In genomic region chr14:38605193-38606114, GRCh38 we compare ENCODE assay signal across 19 cellular contexts.
DNase-seq lines count a peak whose midpoint lies in the region; ATAC-seq, FAIRE-seq and TF ChIP-seq lines count a peak whose summit lies in the region.
"Had no signal": no experiment of that assay in that cellular context is flagged by ENCODE, and none has a peak within 500 bp of the region (broad histone marks: within the 10 kb centered on the region; RNA-seq: fewer than 3 reads in every experiment).

No MANE protein-coding gene starts in this region.

- no peaks in the 10 kb centered on the region for H3K27me3 ChIP-seq in upper lobe of right lung

- no peak for FAIRE-seq in D721Med (lab: Jason Lieb, UNC)
- FAIRE-seq: GM12891, keratinocyte had no signal

- intact Hi-C loops in upper lobe of right lung (cut with DNase I), result no loop called here

- H3K27ac ChIP-seq in upper lobe of right lung, result no peak overlapping the region

- TF ChIP-seq CTCF in D721Med (IDR thresholded peaks at IDR 0.05; ENCODE audit: insufficient read depth, missing control alignments) (peak; percentile 29), LNCaP clone FGC (IDR thresholded peaks at IDR 0.05; ENCODE audit: control insufficient read depth, extremely low read depth, insufficient read depth) (peak; percentile 24; the same call in 1 of the 2 replicates), cardiac fibroblast (IDR thresholded peaks at IDR 0.05; ENCODE audit: low read depth, low read length) (no peak), upper lobe of right lung (IDR thresholded peaks at IDR 0.05) (no peak)

- H3K4me3 ChIP-seq in LNCaP clone FGC (ENCODE audit: low read depth, low read length) (no peak overlapping the region), cardiac fibroblast (replicated peaks in 1 of 2; ENCODE audit: low read depth in 2 of 2, low read length in 2 of 2) (no peak overlapping the region), upper lobe of right lung (no peak overlapping the region)

- no peak for ATAC-seq in upper lobe of right lung
- ATAC-seq in HG03565 (IDR thresholded peaks at IDR 0.05; ENCODE audit: unreplicated experiment), result no peak
- ATAC-seq: activated naive CD8-positive, alpha-beta T cell treated with anti-CD3 and anti-CD28 coated beads, Interleukin-2, amount 50 U/mL, for 24 hours; activated T-cell treated with anti-CD3 and anti-CD28 coated beads, Interleukin-2, amount 50 U/mL, for 72 hours had no signal

- H3K4me1 ChIP-seq in upper lobe of right lung, result no peaks in the 10 kb centered on the region

- H3K36me3 ChIP-seq in upper lobe of right lung, result no peaks in the 10 kb centered on the region

- DNase-seq in D721Med (ENCODE audit: insufficient read length, low spot score), result no peak
- DNase-seq in LNCaP clone FGC (ENCODE audit: low read depth), result no peak
- peak; percentile 2 to 11 for DNase-seq in cardiac fibroblast (ENCODE audit: low read depth in 2 of 2)
- DNase-seq in lung microvascular endothelial cell (ENCODE audit: low read depth in 2 of 2), result peak; percentile 10 to 19
- no peak for DNase-seq in upper lobe of right lung
- DNase-seq in NK-92 (lab: John Stamatoyannopoulos, UW; ENCODE audit: unreplicated experiment), result no peak
- no peak for DNase-seq in NCI-H82 (lab: John Stamatoyannopoulos, UW)
- DNase-seq: activated CD4-positive, alpha-beta memory T cell treated with anti-CD3 and anti-CD28 coated beads for 36 hours; activated naive CD8-positive, alpha-beta T cell treated with anti-CD3 and anti-CD28 coated beads, Interleukin-2, amount 50 U/mL, for 24 hours; activated T-cell treated with anti-CD3 and anti-CD28 coated beads, Interleukin-2, amount 50 U/mL, for 72 hours; CD4-positive, alpha-beta T cell; head of caudate nucleus; NCI-H187 treated with DMSO at 0.1 percent for 48 hours; NCI-H526 treated with DMSO at 0.1 percent for 48 hours; stimulated activated CD4-positive, alpha-beta T cell treated with anti-CD3 and anti-CD28 coated beads, Interleukin-12 subunit alpha, Interleukin-12 subunit beta, amount 100 ng/mL, for 4 hours; T1000 had no signal

- no peaks in the 10 kb centered on the region for H3K9me3 ChIP-seq in upper lobe of right lung

Comparison
In these comparisons a context has a peak if more than half of its experiments do, and no peak if none do; other contexts are left out.
1. DNase-seq: peak in cardiac fibroblast (2 of 2) and lung microvascular endothelial cell (2 of 2); none in D721Med (single experiment), LNCaP clone FGC (single experiment), upper lobe of right lung (single experiment), NK-92 (single experiment) and NCI-H82 (single experiment).
2. CTCF ChIP-seq: peak in D721Med (single experiment) and LNCaP clone FGC (single experiment); none in cardiac fibroblast (single experiment) and upper lobe of right lung (single experiment).